ENCODE assay signal across 14 cellular contexts in the genomic region with DNA sequence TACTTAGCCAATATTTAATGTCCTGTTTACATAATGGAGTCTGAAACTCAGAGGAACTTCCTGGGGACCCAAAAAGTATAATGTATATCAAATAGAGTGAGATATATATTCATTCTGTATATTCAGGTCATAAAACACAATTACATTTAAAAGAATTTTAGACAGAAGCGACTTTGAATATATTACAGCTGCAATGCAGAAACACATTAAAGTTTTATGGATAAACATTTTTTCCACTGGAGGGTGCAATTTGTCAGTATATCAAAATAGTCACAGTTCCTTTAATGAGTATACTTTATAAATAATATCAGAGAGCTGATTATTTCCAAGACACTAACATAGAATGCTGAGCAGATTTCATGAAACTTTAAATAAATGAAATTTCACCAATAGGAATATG. TPM values are rescaled to one million over a fixed set of nuclear protein-coding genes. Genes with fewer than 3 reads are reported as not detected.
DNase-seq lines count a peak whose midpoint lies in the region; ATAC-seq, FAIRE-seq and TF ChIP-seq lines count a peak whose summit lies in the region.
"Had no signal": no experiment of that assay in that cellular context is flagged by ENCODE, and none has a peak within 500 bp of the region (broad histone marks: within the 10 kb centered on the region; RNA-seq: fewer than 3 reads in every experiment).

No MANE protein-coding gene starts in this region.

- H3K27ac Mint-ChIP-seq in naive thymus-derived CD4-positive, alpha-beta T cell = no peak overlapping the region
- H3K27ac Mint-ChIP-seq: activated CD4-positive, alpha-beta T cell treated with anti-CD3 and anti-CD28 coated beads for 36 hours; activated naive CD4-positive, alpha-beta T cell treated with anti-CD3 and anti-CD28 coated beads for 36 hours; CD8-positive, alpha-beta T cell had no signal

- H3K27me3 ChIP-seq in RWPE2 (ENCODE audit: insufficient read depth, poor library complexity, severe bottlenecking) = no peaks in the 10 kb centered on the region
- no peaks in the 10 kb centered on the region for H3K27me3 ChIP-seq in naive thymus-derived CD4-positive, alpha-beta T cell (ENCODE audit: control insufficient read depth in 2 of 2, insufficient read depth in 2 of 2, low read length in 2 of 2)
- H3K27me3 ChIP-seq: ovary had no signal

- H3K4me3 Mint-ChIP-seq in naive thymus-derived CD4-positive, alpha-beta T cell = no peak overlapping the region
- H3K4me3 Mint-ChIP-seq: activated CD4-positive, alpha-beta T cell treated with anti-CD3 and anti-CD28 coated beads for 36 hours; activated naive CD4-positive, alpha-beta T cell treated with anti-CD3 and anti-CD28 coated beads for 36 hours; CD8-positive, alpha-beta T cell had no signal

- peak; percentile 53 for TF ChIP-seq CTCF in RWPE2 (IDR thresholded peaks at IDR 0.05; ENCODE audit: poor library complexity, severe bottlenecking)

- CTCF ChIA-PET in naive thymus-derived CD4-positive, alpha-beta T cell (lab: Charles Lee) = no interaction called here

- peaks cover 0 to 18% (median 5%) of the 10 kb centered on the region in 5 donors for H3K36me3 Mint-ChIP-seq in naive thymus-derived CD4-positive, alpha-beta T cell
- H3K36me3 Mint-ChIP-seq: CD8-positive, alpha-beta T cell had no signal

- POLR2A ChIA-PET in naive thymus-derived CD4-positive, alpha-beta T cell (lab: Charles Lee) = no interaction called here

- no peak overlapping the region for H3K4me3 ChIP-seq in RWPE2 (ENCODE audit: severe bottlenecking)
- no peak overlapping the region for H3K4me3 ChIP-seq in naive thymus-derived CD4-positive, alpha-beta T cell (ENCODE audit: low read length)
- H3K4me3 ChIP-seq: ovary had no signal

- H3K27me3 Mint-ChIP-seq in naive thymus-derived CD4-positive, alpha-beta T cell = no peaks in the 10 kb centered on the region
- H3K27me3 Mint-ChIP-seq: activated CD4-positive, alpha-beta T cell treated with anti-CD3 and anti-CD28 coated beads for 36 hours had no signal

- intact Hi-C loops in naive thymus-derived CD4-positive, alpha-beta T cell (cut with micrococcal nuclease) = loop anchor here in 1 of 2 donors (2.0 kb wide), 1 partner anchor 43 kb away; no protein-coding TSS in a partner anchor
- intact Hi-C loops in posterior cingulate gyrus (cut with DNase I) = loop anchor here (1.0 kb wide), 1 partner anchor 90 kb away; no protein-coding TSS in a partner anchor

- peak; percentile 6 for DNase-seq in EL
- DNase-seq in RWPE2 (ENCODE audit: low spot score) = no peak
- DNase-seq in globus pallidus (ENCODE audit: low spot score) = peak; percentile 59
- DNase-seq in naive thymus-derived CD4-positive, alpha-beta T cell = no peak
- no peak for DNase-seq in posterior cingulate gyrus
- DNase-seq: activated CD4-positive, alpha-beta T cell treated with anti-CD3 and anti-CD28 coated beads for 36 hours; activated naive CD4-positive, alpha-beta T cell treated with anti-CD3 and anti-CD28 coated beads for 36 hours; CD8-positive, alpha-beta T cell; NCI-H2029 treated with DMSO at 0.1 percent for 48 hours; ovary; SHP77 treated with DMSO at 0.1 percent for 48 hours had no signal

- no peaks in the 10 kb centered on the region for H3K9me3 ChIP-seq in RWPE2 (ENCODE audit: severe bottlenecking)
- no peaks in the 10 kb centered on the region for H3K9me3 ChIP-seq in naive thymus-derived CD4-positive, alpha-beta T cell (ENCODE audit: control insufficient read depth in 2 of 3, low read length in 3 of 3)
- H3K9me3 ChIP-seq: ovary had no signal

- peaks cover 0 to 8% (median 0%) of the 10 kb centered on the region in 7 donors for H3K4me1 Mint-ChIP-seq in naive thymus-derived CD4-positive, alpha-beta T cell

- no peak for ATAC-seq in RWPE2 (ENCODE audit: low read depth)
- no peak for ATAC-seq in naive thymus-derived CD4-positive, alpha-beta T cell
- ATAC-seq in HG02973 (IDR thresholded peaks at IDR 0.05; ENCODE audit: unreplicated experiment) = no peak
- ATAC-seq in HG03175 (IDR thresholded peaks at IDR 0.05; ENCODE audit: unreplicated experiment) = no peak
- ATAC-seq: activated CD4-positive, alpha-beta T cell treated with anti-CD3 and anti-CD28 coated beads for 36 hours; CD8-positive, alpha-beta T cell had no signal

- no peaks in the 10 kb centered on the region for H3K4me1 ChIP-seq in RWPE2 (ENCODE audit: insufficient read depth, poor library complexity, severe bottlenecking)
- H3K4me1 ChIP-seq in naive thymus-derived CD4-positive, alpha-beta T cell (ENCODE audit: control insufficient read depth in 2 of 2, insufficient read depth in 2 of 2, low read length in 2 of 2) = no peaks in the 10 kb centered on the region

- peaks cover 0 to 2% (median 0%) of the 10 kb centered on the region in 11 donors for H3K9me3 Mint-ChIP-seq in naive thymus-derived CD4-positive, alpha-beta T cell
- H3K9me3 Mint-ChIP-seq: activated naive CD4-positive, alpha-beta T cell treated with anti-CD3 and anti-CD28 coated beads for 36 hours; CD8-positive, alpha-beta T cell had no signal

- no peaks in the 10 kb centered on the region for H3K36me3 ChIP-seq in RWPE2 (ENCODE audit: low read depth)
- no peaks in the 10 kb centered on the region for H3K36me3 ChIP-seq in naive thymus-derived CD4-positive, alpha-beta T cell (ENCODE audit: control insufficient read depth in 2 of 3, insufficient read depth in 3 of 3, low read length in 3 of 3)
- H3K36me3 ChIP-seq: ovary had no signal

- FAIRE-seq in A204.1 (lab: Jason Lieb, UNC) = peak; percentile 78

- no peak overlapping the region for H3K27ac ChIP-seq in RWPE2 (ENCODE audit: poor library complexity, severe bottlenecking)
- no peak overlapping the region for H3K27ac ChIP-seq in naive thymus-derived CD4-positive, alpha-beta T cell (ENCODE audit: low read depth, low read length)
- H3K27ac ChIP-seq: ovary had no signal

RNA-seq across cellular contexts. Expression of gene ZBTB41, which starts 23.1 kb away (rescaled TPM):
- total RNA-seq in naive thymus-derived CD4-positive, alpha-beta T cell = 10 to 100 TPM in 2 of 5 experiments, 1 to 10 TPM in 3; 5.9 to 13.6 (median 7.2) TPM
- 1 to 10 TPM; 3.4 to 4.2 TPM for polyA plus RNA-seq in naive thymus-derived CD4-positive, alpha-beta T cell

RNA-seq across cellular contexts. Expression of gene CRB1, which starts 43.9 kb away (rescaled TPM):
- total RNA-seq in naive thymus-derived CD4-positive, alpha-beta T cell = 1 to 10 TPM in 1 of 5 experiments, under 1 TPM in 3, not detected in 1; 0.08 to 3.2 (median 0.57) TPM
- under 1 TPM in 1 of 2 donors, not detected in 1; 0.13 TPM for polyA plus RNA-seq in naive thymus-derived CD4-positive, alpha-beta T cell
- total RNA-seq: activated naive CD4-positive, alpha-beta T cell treated with anti-CD3 and anti-CD28 coated beads for 36 hours had no signal

Comparison
In these comparisons a context has a peak if more than half of its experiments do, and no peak if none do; other contexts are left out.
1. DNase-seq: peak in EL (single experiment) and globus pallidus (single experiment); none in RWPE2 (single experiment), naive thymus-derived CD4-positive, alpha-beta T cell (0 of 9) and posterior cingulate gyrus (0 of 10).